In the genomic region with DNA sequence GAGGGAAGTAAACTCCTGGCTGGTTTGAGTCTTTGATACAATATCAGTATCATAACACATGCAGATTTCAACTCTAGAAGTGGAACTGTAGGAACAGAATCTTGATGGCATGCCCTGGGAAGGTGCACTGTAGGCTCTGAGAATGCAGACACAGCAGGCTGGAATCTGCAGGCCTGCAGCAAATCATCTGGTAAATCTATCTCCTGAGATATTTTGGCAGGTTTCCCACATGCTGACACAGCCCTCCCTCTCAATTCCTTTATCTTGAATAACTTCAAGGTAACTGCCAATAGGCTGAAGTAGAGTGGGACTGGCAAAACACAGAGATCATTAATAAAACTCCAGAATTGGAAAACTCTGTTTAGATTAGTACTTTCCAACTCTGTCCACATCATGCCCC, we compare ENCODE assay signal across 18 cellular contexts.
DNase-seq lines count a peak whose midpoint lies in the region; ATAC-seq and TF ChIP-seq lines count a peak whose summit lies in the region.
"Had no signal": no experiment of that assay in that cellular context is flagged by ENCODE, and none has a peak within 500 bp of the region (broad histone marks: within the 10 kb centered on the region; RNA-seq: fewer than 3 reads in every experiment).

No MANE protein-coding gene starts in this region.

- peak in 1 of 5 donors; percentile 15 for DNase-seq in heart left ventricle
- DNase-seq in Right ventricle myocardium superior = no peak
- DNase-seq in brain microvascular endothelial cell = peak; percentile 29
- DNase-seq in kidney glomerular epithelial cell (lab: John Stamatoyannopoulos, UW) = peak; percentile 2
- peak; percentile 21 to 33 for DNase-seq in thyroid gland
- DNase-seq in GM13977 (ENCODE audit: low spot score) = no peak
- no peak for DNase-seq in ovary
- DNase-seq: Kasumi-1; NCI-H1436 treated with DMSO at 0.1 percent for 48 hours; NCI-H2081 treated with DMSO at 0.1 percent for 48 hours; NCI-H345; NCI-H526 treated with DMSO at 0.1 percent for 48 hours; NK-92 treated with Interleukin-12 subunit alpha and Interleukin-12 subunit beta, amount 100 ng/mL, for 24 hours; OCI-M1; RPMI8226 had no signal

- H3K27me3 ChIP-seq in heart left ventricle = no peaks in the 10 kb centered on the region
- H3K27me3 ChIP-seq in brain microvascular endothelial cell (replicated peaks) = no peaks in the 10 kb centered on the region
- H3K27me3 ChIP-seq in thyroid gland = no peaks in the 10 kb centered on the region
- H3K27me3 ChIP-seq in ovary = no peaks in the 10 kb centered on the region

- TF ChIP-seq CTCF in heart left ventricle (IDR thresholded peaks at IDR 0.05) (no peak), brain microvascular endothelial cell (IDR thresholded peaks at IDR 0.05; ENCODE audit: low read depth, low read length, missing control alignments) (no peak), thyroid gland (IDR thresholded peaks at IDR 0.05) (no peak), GM13977 (IDR thresholded peaks at IDR 0.05; ENCODE audit: extremely low read depth, insufficient read depth, missing control alignments) (no peak), ovary (IDR thresholded peaks at IDR 0.05) (no peak)

- intact Hi-C loops in heart left ventricle (cut with DNase I) (no loop called here), Right ventricle myocardium superior (cut with DNase I) (no loop called here), thyroid gland (cut with DNase I) (no loop called here), ovary (cut with DNase I) (no loop called here)

- in situ Hi-C loops in brain microvascular endothelial cell (cut with HindIII; ENCODE audit: low pct_ligation_motif_present, low sequenced_read_pairs) (no loop called here), GM13977 (cut with MboI; ENCODE audit: low pct_unique_long_range_greater_than_20kb, low sequenced_read_pairs, unreplicated experiment) (no loop called here)

- peak overlapping the region in 7 of 12 donors; percentile 0 to 69 (median 53) for H3K27ac ChIP-seq in heart left ventricle
- H3K27ac ChIP-seq in brain microvascular endothelial cell = no peak overlapping the region
- H3K27ac ChIP-seq in thyroid gland = no peak overlapping the region
- H3K27ac ChIP-seq in ovary = no peak overlapping the region
- H3K27ac ChIP-seq: C4-2B had no signal

- H3K9me3 ChIP-seq in heart left ventricle = no peaks in the 10 kb centered on the region
- no peaks in the 10 kb centered on the region for H3K9me3 ChIP-seq in thyroid gland
- H3K9me3 ChIP-seq in ovary = no peaks in the 10 kb centered on the region
- H3K9me3 ChIP-seq: HAP-1 had no signal

- TF ChIP-seq POLR2A in heart left ventricle (IDR thresholded peaks at IDR 0.05) (no peak), thyroid gland (IDR thresholded peaks at IDR 0.05) (no peak), ovary (IDR thresholded peaks at IDR 0.05) (no peak)

- no peak for TF ChIP-seq EP300 in ovary (IDR thresholded peaks at IDR 0.05)

- ATAC-seq in heart left ventricle (peak in 2 of 4 donors; percentile 22 to 78), Right ventricle myocardium superior (ENCODE audit: poor library complexity) (no peak), GM18498 (IDR thresholded peaks at IDR 0.05; ENCODE audit: unreplicated experiment) (no peak)

- no peaks in the 10 kb centered on the region for H3K36me3 ChIP-seq in heart left ventricle
- H3K36me3 ChIP-seq in brain microvascular endothelial cell (replicated peaks) = no peaks in the 10 kb centered on the region
- no peaks in the 10 kb centered on the region for H3K36me3 ChIP-seq in thyroid gland
- no peaks in the 10 kb centered on the region for H3K36me3 ChIP-seq in ovary
- H3K36me3 ChIP-seq: HAP-1 had no signal

- H3K4me1 ChIP-seq in heart left ventricle (peaks cover 0 to 21% (median 5%) of the 10 kb centered on the region in 12 donors), thyroid gland (peaks cover 0 to 7% of the 10 kb centered on the region in 2 donors), ovary (ENCODE audit: insufficient read depth) (no peaks in the 10 kb centered on the region)
- H3K4me1 ChIP-seq: HAP-1 had no signal

- H3K4me3 ChIP-seq in heart left ventricle (no peak overlapping the region), brain microvascular endothelial cell (ENCODE audit: low read depth, low read length) (no peak overlapping the region), thyroid gland (replicated peaks in 1 of 3) (no peak overlapping the region), ovary (no peak overlapping the region)
- H3K4me3 ChIP-seq: HAP-1 had no signal

Comparison
In these comparisons a context has a peak if more than half of its experiments do, and no peak if none do; other contexts are left out.
1. DNase-seq: peak in brain microvascular endothelial cell (single experiment), kidney glomerular epithelial cell (single experiment) and thyroid gland (2 of 2); none in Right ventricle myocardium superior (single experiment), GM13977 (single experiment) and ovary (0 of 5).
2. H3K27ac ChIP-seq: peak in heart left ventricle (7 of 12); none in brain microvascular endothelial cell (single experiment), thyroid gland (0 of 3) and ovary (0 of 2).